Comparison of ENCODE assay signal across 10 cellular contexts in genomic region chr22:39525658-39525975, GRCh38. TPM values are rescaled to one million over a fixed set of nuclear protein-coding genes. Genes with fewer than 3 reads are reported as not detected.
DNase-seq lines count a peak whose midpoint lies in the region; ATAC-seq and TF ChIP-seq lines count a peak whose summit lies in the region.
"Had no signal": no experiment of that assay in that cellular context is flagged by ENCODE, and none has a peak within 500 bp of the region (broad histone marks: within the 10 kb centered on the region; RNA-seq: fewer than 3 reads in every experiment).

No MANE protein-coding gene starts in this region.

- no peaks in the 10 kb centered on the region for H3K9me3 Mint-ChIP-seq in T-helper 2 cell treated with Interferon-gamma antibody and Interleukin-4, amounts not matched to agents 5 μg/mL and 100 μg/mL, for 36 hours
- H3K9me3 Mint-ChIP-seq in endodermal cell: no peaks in the 10 kb centered on the region

- H4K20me1 ChIP-seq in OCI-LY3 (ENCODE audit: insufficient read depth, low read length): peaks cover 42% of the 10 kb centered on the region

- H2AFZ ChIP-seq in OCI-LY3 (ENCODE audit: low read depth, low read length): no peak overlapping the region

- H3K4me3 Mint-ChIP-seq in T-helper 2 cell treated with Interferon-gamma antibody and Interleukin-4, amounts not matched to agents 5 μg/mL and 100 μg/mL, for 36 hours: peak overlapping the region; percentile 27
- no peak overlapping the region for H3K4me3 Mint-ChIP-seq in endodermal cell

- H3K4me1 Mint-ChIP-seq in T-helper 2 cell treated with Interferon-gamma antibody and Interleukin-4, amounts not matched to agents 5 μg/mL and 100 μg/mL, for 36 hours (ENCODE audit: low read depth): peaks cover 57% of the 10 kb centered on the region
- peaks cover 40% of the 10 kb centered on the region for H3K4me1 Mint-ChIP-seq in endodermal cell

- intact Hi-C loops in gastrocnemius medialis (cut with DNase I; ENCODE audit: low total_unique reads): loop anchor here (5.0 to 10.0 kb wide), 5 partner anchors 353 to 1921 kb away; partner anchors contain the start of genes GGA1, MRTFA and SUN2

- peaks cover 88% of the 10 kb centered on the region for H3K79me2 ChIP-seq in OCI-LY3 (ENCODE audit: low read length)

- H3K4me1 ChIP-seq in OCI-LY3 (ENCODE audit: low read length) (peaks cover 81% of the 10 kb centered on the region), endodermal cell (ENCODE audit: control insufficient read depth, insufficient read depth, low read length) (peaks cover under 1% of the 10 kb centered on the region), gastrocnemius medialis (peaks cover 75 to 79% of the 10 kb centered on the region in 2 donors)

- ATAC-seq in gastrocnemius medialis (no peak), GM21723 (IDR thresholded peaks at IDR 0.05; ENCODE audit: unreplicated experiment) (no peak)

- H3K27ac ChIP-seq in OCI-LY3 (ENCODE audit: low read length) (peak overlapping the region; percentile 24; the same call in 1 of the 2 replicates), endodermal cell (ENCODE audit: low read depth, low read length) (no peak overlapping the region), gastrocnemius medialis (peak overlapping the region; percentile 95 to 100 (median 100))

- no peak overlapping the region for H3K4me2 ChIP-seq in OCI-LY3 (ENCODE audit: low read length)

- peak overlapping the region; percentile 73 for H3K27ac Mint-ChIP-seq in T-helper 2 cell treated with Interferon-gamma antibody and Interleukin-4, amounts not matched to agents 5 μg/mL and 100 μg/mL, for 36 hours
- peak overlapping the region; percentile 85 for H3K27ac Mint-ChIP-seq in endodermal cell

- WGBS in endodermal cell (ENCODE audit: insufficient coverage in 1 of 2, insufficient read length in 1 of 2), 2 experiments: 96 to 97% methylated on average over 3 to 4 of the region's 4 CpGs

- H3K4me3 ChIP-seq in OCI-LY3 (ENCODE audit: low read length) (no peak overlapping the region), endodermal cell (ENCODE audit: low read length) (no peak overlapping the region), gastrocnemius medialis (no peak overlapping the region)

- H3K9ac ChIP-seq in OCI-LY3 (ENCODE audit: low read length): no peak overlapping the region
- no peak overlapping the region for H3K9ac ChIP-seq in endodermal cell (ENCODE audit: extremely low read depth, low read length, poor library complexity, severe bottlenecking)

- TF ChIP-seq CTCF in OCI-LY3 (IDR thresholded peaks at IDR 0.05; ENCODE audit: low read depth, low read length) (no peak), endodermal cell (conservative IDR thresholded peaks at IDR 0.05) (no peak), gastrocnemius medialis (IDR thresholded peaks at IDR 0.05 in 4 of 5, conservative IDR thresholded peaks at IDR 0.05 in 1 of 5) (no peak)

- in situ Hi-C loops in gastrocnemius medialis (cut with MboI; ENCODE audit: low sequenced_read_pairs in 4 of 4) (loop anchor here in 3 of 4 donors (25.0 kb wide), 3 partner anchors 512 to 837 kb away; partner anchors contain the start of genes ADSL (in 2 of the 3) and SGSM3 (in 1 of the 3)), ACHN (cut with HindIII; ENCODE audit: low pct_ligation_motif_present, low pct_unique_long_range_greater_than_20kb, low sequenced_read_pairs) (no loop called here)

- H3K36me3 Mint-ChIP-seq in T-helper 2 cell treated with Interferon-gamma antibody and Interleukin-4, amounts not matched to agents 5 μg/mL and 100 μg/mL, for 36 hours (ENCODE audit: low read depth): peaks cover 73% of the 10 kb centered on the region
- H3K36me3 Mint-ChIP-seq in endodermal cell (ENCODE audit: low read depth): peaks cover 67% of the 10 kb centered on the region

- H3K36me3 ChIP-seq in OCI-LY3 (replicated peaks; ENCODE audit: low read depth, low read length) (peaks cover 70% of the 10 kb centered on the region), endodermal cell (ENCODE audit: control insufficient read depth, insufficient read depth, low read length) (peaks cover 64% of the 10 kb centered on the region), gastrocnemius medialis (peaks cover 0 to 29% of the 10 kb centered on the region in 2 donors)

- no peaks in the 10 kb centered on the region for H3K27me3 ChIP-seq in OCI-LY3 (ENCODE audit: low read depth, low read length)
- H3K27me3 ChIP-seq in endodermal cell (ENCODE audit: control insufficient read depth, insufficient read depth, low read length, poor library complexity, severe bottlenecking): no peaks in the 10 kb centered on the region
- no peaks in the 10 kb centered on the region for H3K27me3 ChIP-seq in gastrocnemius medialis

- H3K9me3 ChIP-seq in OCI-LY3 (ENCODE audit: insufficient read depth, low read length) (no peaks in the 10 kb centered on the region), endodermal cell (ENCODE audit: control insufficient read depth, low read length) (no peaks in the 10 kb centered on the region), gastrocnemius medialis (no peaks in the 10 kb centered on the region)

- H3K27me3 Mint-ChIP-seq in T-helper 2 cell treated with Interferon-gamma antibody and Interleukin-4, amounts not matched to agents 5 μg/mL and 100 μg/mL, for 36 hours (ENCODE audit: low read depth): no peaks in the 10 kb centered on the region
- H3K27me3 Mint-ChIP-seq in endodermal cell (ENCODE audit: insufficient read depth): no peaks in the 10 kb centered on the region

- no peak for TF ChIP-seq POLR2A in gastrocnemius medialis (IDR thresholded peaks at IDR 0.05)

- no peak for DNase-seq in T-helper 2 cell treated with Interferon-gamma antibody and Interleukin-4, amounts not matched to agents 5 μg/mL and 100 μg/mL, for 36 hours (ENCODE audit: low spot score)
- no peak for DNase-seq in T-helper 2 cell
- no peak for DNase-seq in endodermal cell
- no peak for DNase-seq in gastrocnemius medialis
- no peak for DNase-seq in ACHN
- no peak for DNase-seq in activated CD4-positive, CD25-positive, alpha-beta regulatory T cell treated with anti-CD3 and anti-CD28 coated beads, Interleukin-2, amount 50 U/mL, for 72 hours
- DNase-seq: effector CD4-positive, alpha-beta T cell; NCI-H446 had no signal

RNA-seq across cellular contexts. Expression of gene ATF4, which starts 5.3 kb away (rescaled TPM):
- 100 to 1,000 TPM; 335 to 341 TPM for total RNA-seq in endodermal cell
- polyA plus RNA-seq in endodermal cell (2013, experiment 1 of 2): 370 TPM
- polyA plus RNA-seq in endodermal cell (2013, experiment 2 of 2): 330 TPM
- total RNA-seq in gastrocnemius medialis: 100 to 1,000 TPM; 480 to 666 (median 533) TPM

RNA-seq across cellular contexts. Expression of gene RPS19BP1, which starts 6.9 kb away (rescaled TPM):
- total RNA-seq in endodermal cell (10 to 100 TPM; 65.5 to 70.3 TPM), gastrocnemius medialis (100 to 1,000 TPM in 2 of 4 donors, 10 to 100 TPM in 2; 72.2 to 128 (median 104) TPM)
- 66.1 TPM for polyA plus RNA-seq in endodermal cell (2013, experiment 1 of 2)
- polyA plus RNA-seq in endodermal cell (2013, experiment 2 of 2): 59.9 TPM

RNA-seq across cellular contexts. Expression of gene MIEF1, which starts 23.5 kb away (rescaled TPM):
- 10 to 100 TPM; 36.0 to 43.3 TPM for total RNA-seq in endodermal cell
- 28.1 TPM for polyA plus RNA-seq in endodermal cell (2013, experiment 1 of 2)
- 26.6 TPM for polyA plus RNA-seq in endodermal cell (2013, experiment 2 of 2)
- total RNA-seq in gastrocnemius medialis: 10 to 100 TPM; 11.4 to 25.4 (median 12.9) TPM

RNA-seq across cellular contexts. Expression of gene CACNA1I, which starts 44.9 kb away (rescaled TPM):
- total RNA-seq in endodermal cell: 1 to 10 TPM; 1.2 to 2.2 TPM
- polyA plus RNA-seq in endodermal cell (2013, experiment 1 of 2): 0.32 TPM
- polyA plus RNA-seq in endodermal cell (2013, experiment 2 of 2): 0.29 TPM
- not detected for total RNA-seq in gastrocnemius medialis
